Comparison of ENCODE assay signal across 14 cellular contexts in the genomic region with DNA sequence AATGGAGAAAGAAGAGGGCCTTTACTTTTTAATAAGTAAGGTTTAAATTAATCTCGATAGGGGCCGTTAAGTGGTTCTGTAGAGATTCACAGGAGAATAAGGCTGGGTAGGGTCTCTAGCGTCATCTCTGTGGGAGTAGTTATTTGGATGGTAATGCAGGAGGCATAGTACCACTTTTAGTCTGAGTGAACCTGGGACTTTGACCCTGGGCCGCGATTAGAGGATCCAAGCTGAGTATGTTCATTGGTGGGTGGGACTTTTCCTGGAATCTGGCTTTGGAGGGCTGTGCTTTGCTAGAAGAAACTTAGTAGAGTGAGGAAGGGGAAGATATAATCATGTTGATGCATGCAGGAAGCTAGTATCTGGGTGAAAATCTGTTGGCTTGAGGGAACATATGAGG. TPM values are rescaled to one million over a fixed set of nuclear protein-coding genes. Genes with fewer than 3 reads are reported as not detected.
DNase-seq lines count a peak whose midpoint lies in the region; ATAC-seq and TF ChIP-seq lines count a peak whose summit lies in the region.
"Had no signal": no experiment of that assay in that cellular context is flagged by ENCODE, and none has a peak within 500 bp of the region (broad histone marks: within the 10 kb centered on the region; RNA-seq: fewer than 3 reads in every experiment).

No MANE protein-coding gene starts in this region.

- POLR2A ChIA-PET in CD4-positive, alpha-beta T cell (lab: Charles Lee) = interaction anchor here (0.9 kb wide), 1 partner anchor 415 kb away, joined by 4 read pairs; no protein-coding TSS in a partner anchor

- intact Hi-C loops in CD4-positive, alpha-beta T cell (cut with DNase I, micrococcal nuclease) = loop anchor here in 1 of 2 experiments (10.0 kb wide), 1 partner anchor 187 kb away; no protein-coding TSS in a partner anchor

- peak overlapping the region; percentile 39 for H3K4me3 Mint-ChIP-seq in CD4-positive, alpha-beta T cell
- H3K4me3 Mint-ChIP-seq in HFFc6 (no peak overlapping the region), endothelial cell (ENCODE audit: unreplicated experiment) (no peak overlapping the region), osteocyte (ENCODE audit: unreplicated experiment) (no peak overlapping the region)
- H3K4me3 Mint-ChIP-seq: activated T-cell treated with anti-CD3 and anti-CD28 coated beads, Interleukin-2, amount 50 U/mL, for 4 hours; stimulated activated effector memory CD8-positive, alpha-beta T cell treated with anti-CD3 and anti-CD28 coated beads, Interleukin-12 subunit alpha, Interleukin-12 subunit beta, amount 100 ng/mL, for 72 hours had no signal

- no peaks in the 10 kb centered on the region for H3K27me3 ChIP-seq in CD4-positive, alpha-beta T cell (ENCODE audit: control insufficient read depth, insufficient read depth, low read length)
- H3K27me3 ChIP-seq: left lung had no signal

- peak overlapping the region; percentile 2 for H3K27ac Mint-ChIP-seq in CD4-positive, alpha-beta T cell
- peak overlapping the region; percentile 14 for H3K27ac Mint-ChIP-seq in HFFc6
- H3K27ac Mint-ChIP-seq in endothelial cell (ENCODE audit: unreplicated experiment) = peak overlapping the region; percentile 2
- H3K27ac Mint-ChIP-seq in osteocyte (ENCODE audit: unreplicated experiment) = peak overlapping the region; percentile 50

- no peak overlapping the region for H3K27ac ChIP-seq in CD4-positive, alpha-beta T cell (ENCODE audit: low read depth, low read length)
- H3K27ac ChIP-seq: C4-2B, KMS-11, left lung had no signal

- H3K9me3 Mint-ChIP-seq in CD4-positive, alpha-beta T cell = no peaks in the 10 kb centered on the region
- H3K9me3 Mint-ChIP-seq in HFFc6 (no peaks in the 10 kb centered on the region), endothelial cell (ENCODE audit: unreplicated experiment) (no peaks in the 10 kb centered on the region), osteocyte (ENCODE audit: unreplicated experiment) (no peaks in the 10 kb centered on the region)
- H3K9me3 Mint-ChIP-seq: activated T-cell treated with anti-CD3 and anti-CD28 coated beads, Interleukin-2, amount 50 U/mL, for 4 hours; stimulated activated effector memory CD8-positive, alpha-beta T cell treated with anti-CD3 and anti-CD28 coated beads, Interleukin-12 subunit alpha, Interleukin-12 subunit beta, amount 100 ng/mL, for 72 hours had no signal

- H3K4me1 Mint-ChIP-seq in CD4-positive, alpha-beta T cell (ENCODE audit: low read depth) = peaks cover 69% of the 10 kb centered on the region
- H3K4me1 Mint-ChIP-seq in HFFc6 (ENCODE audit: low read depth) (peaks cover 71% of the 10 kb centered on the region), endothelial cell (ENCODE audit: unreplicated experiment) (peaks cover 37% of the 10 kb centered on the region), osteocyte (ENCODE audit: unreplicated experiment) (peaks cover 55% of the 10 kb centered on the region)

- CTCF ChIA-PET in CD4-positive, alpha-beta T cell (lab: Charles Lee) = no interaction called here

- no peak for TF ChIP-seq CTCF in CD4-positive, alpha-beta T cell (IDR thresholded peaks at IDR 0.05)
- TF ChIP-seq CTCF in HFFc6 (IDR thresholded peaks at IDR 0.05) (no peak), endothelial cell (IDR thresholded peaks at IDR 0.05; ENCODE audit: unreplicated experiment) (no peak), osteocyte (IDR thresholded peaks at IDR 0.05) (no peak)

- DNase-seq in CD4-positive, alpha-beta T cell = no peak
- DNase-seq in HFFc6 = no peak
- DNase-seq in endothelial cell (ENCODE audit: low spot score) = no peak
- no peak for DNase-seq in osteocyte (ENCODE audit: extremely low spot score, unreplicated experiment)
- DNase-seq in HCEC 1CT = no peak
- no peak for DNase-seq in Kasumi-1 (lab: John Stamatoyannopoulos, UW)
- DNase-seq in NCI-H1417 (lab: John Stamatoyannopoulos, UW) = no peak
- DNase-seq: activated T-cell treated with anti-CD3 and anti-CD28 coated beads, Interleukin-2, amount 50 U/mL, for 4 hours; left lung; NCI-H1930; RPMI8226 had no signal

- H3K36me3 Mint-ChIP-seq in CD4-positive, alpha-beta T cell (ENCODE audit: low read depth) = peaks cover 4% of the 10 kb centered on the region
- H3K36me3 Mint-ChIP-seq in HFFc6 (ENCODE audit: low read depth) (peaks cover 29% of the 10 kb centered on the region), endothelial cell (ENCODE audit: low read depth, unreplicated experiment) (peaks cover 8% of the 10 kb centered on the region), osteocyte (ENCODE audit: unreplicated experiment) (peaks cover 3% of the 10 kb centered on the region)
- H3K36me3 Mint-ChIP-seq: stimulated activated effector memory CD8-positive, alpha-beta T cell treated with anti-CD3 and anti-CD28 coated beads, Interleukin-12 subunit alpha, Interleukin-12 subunit beta, amount 100 ng/mL, for 72 hours had no signal

- no peaks in the 10 kb centered on the region for H3K9me3 ChIP-seq in CD4-positive, alpha-beta T cell (ENCODE audit: control insufficient read depth, low read length)
- H3K9me3 ChIP-seq: left lung had no signal

- ATAC-seq in CD4-positive, alpha-beta T cell (ENCODE audit: poor library complexity) = no peak
- ATAC-seq: activated T-cell treated with anti-CD3 and anti-CD28 coated beads, Interleukin-2, amount 50 U/mL, for 4 hours; left lung; stimulated activated effector memory CD8-positive, alpha-beta T cell treated with anti-CD3 and anti-CD28 coated beads, Interleukin-12 subunit alpha, Interleukin-12 subunit beta, amount 100 ng/mL, for 72 hours had no signal

- no peaks in the 10 kb centered on the region for H3K27me3 Mint-ChIP-seq in CD4-positive, alpha-beta T cell
- H3K27me3 Mint-ChIP-seq in HFFc6 (ENCODE audit: insufficient read depth) = peaks cover 7% of the 10 kb centered on the region
- peaks cover 20% of the 10 kb centered on the region for H3K27me3 Mint-ChIP-seq in endothelial cell (ENCODE audit: unreplicated experiment)
- H3K27me3 Mint-ChIP-seq in osteocyte (ENCODE audit: unreplicated experiment) = no peaks in the 10 kb centered on the region

RNA-seq across cellular contexts. Expression of a gene that starts 4.0 kb away (rescaled TPM):
- 10 to 100 TPM; 45.6 to 45.9 TPM for total RNA-seq in CD4-positive, alpha-beta T cell
- total RNA-seq in HFFc6 (2021; fragmentation: NEBNext Ultra II Directional; extraction: Animal tissue kit (Norgen Biotek cat#: 25700)) = 100 to 1,000 TPM in 4 of 6 experiments, 10 to 100 TPM in 2; 84.1 to 121 (median 102) TPM
- 181 TPM for total RNA-seq in endothelial cell (ENCODE audit: unreplicated experiment)
- 184 and 187 TPM in 2 replicates for total RNA-seq in osteocyte
